Comparison of ENCODE assay signal across 14 cellular contexts in genomic region chr7:151378011-151378410, GRCh38. TPM values are rescaled to one million over a fixed set of nuclear protein-coding genes. Genes with fewer than 3 reads are reported as not detected.
DNase-seq lines count a peak whose midpoint lies in the region; ATAC-seq, FAIRE-seq and TF ChIP-seq lines count a peak whose summit lies in the region.
"Had no signal": no experiment of that assay in that cellular context is flagged by ENCODE, and none has a peak within 500 bp of the region (broad histone marks: within the 10 kb centered on the region; RNA-seq: fewer than 3 reads in every experiment).

No MANE protein-coding gene starts in this region.

- no peaks in the 10 kb centered on the region for H3K79me2 ChIP-seq in PC-9 (ENCODE audit: low read depth)

- H3K27me3 ChIP-seq in PC-9 (ENCODE audit: insufficient read depth, low read depth) = no peaks in the 10 kb centered on the region
- peaks cover 0 to 22% (median 16%) of the 10 kb centered on the region in 7 donors for H3K27me3 ChIP-seq in spleen (replicated peaks in 1 of 7)

- no peak for TF ChIP-seq CTCF in PC-9 (conservative IDR thresholded peaks at IDR 0.05)
- no peak for TF ChIP-seq CTCF in spleen (IDR thresholded peaks at IDR 0.05 in 8 of 11, conservative IDR thresholded peaks at IDR 0.05 in 3 of 11)

- BruUV-seq in PC-9 (replicated peaks; lab: Mats Ljungman, UMichigan) = TSS peak; percentile 17

- H3K36me3 ChIP-seq in PC-9 (ENCODE audit: low read depth) = no peaks in the 10 kb centered on the region; the same call in 1 of the 2 replicates
- H3K36me3 ChIP-seq in spleen = peaks cover 2 to 75% (median 55%) of the 10 kb centered on the region in 6 donors

- H3F3A ChIP-seq in PC-9 (ENCODE audit: insufficient read depth, low read depth) = peaks cover 5% of the 10 kb centered on the region; the same call in 1 of the 2 replicates

- H4K20me1 ChIP-seq in PC-9 (ENCODE audit: insufficient read depth) = peaks cover 4% of the 10 kb centered on the region; the same call in 1 of the 2 replicates

- POLR2A ChIA-PET in PC-9 (lab: Charles Lee; ENCODE audit: unreplicated experiment) = no interaction called here

- CTCF ChIA-PET in PC-9 (lab: Charles Lee) = no interaction called here

- H3K9me3 ChIP-seq in PC-9 (ENCODE audit: insufficient read depth, low read depth) (no peaks in the 10 kb centered on the region), spleen (no peaks in the 10 kb centered on the region)

- H3K4me1 ChIP-seq in PC-9 (replicated peaks; ENCODE audit: insufficient read depth) (no peaks in the 10 kb centered on the region), spleen (peaks cover 9 to 46% (median 34%) of the 10 kb centered on the region in 6 donors)

- H2AFZ ChIP-seq in PC-9 = no peak overlapping the region
- H2AFZ ChIP-seq: GM23338 had no signal

- no peak overlapping the region for H3K4me2 ChIP-seq in PC-9
- H3K4me2 ChIP-seq: GM23338 had no signal

- 85 to 96% (median 94%) methylated on average over 9 of the region's 9 CpGs for WGBS in spleen, 5 donors

- no peak for FAIRE-seq in GM12891 (lab: Jason Lieb, UNC)
- FAIRE-seq: G401.6 had no signal

- H3K4me3 ChIP-seq in PC-9 (no peak overlapping the region), spleen (no peak overlapping the region)
- H3K4me3 ChIP-seq: GM23338 had no signal

- intact Hi-C loops in PC-9 (cut with micrococcal nuclease; ENCODE audit: unreplicated experiment) (no loop called here), spleen (cut with DNase I; ENCODE audit: low total_unique reads) (no loop called here)

- peak; percentile 5 for DNase-seq in GM12891 (ENCODE audit: insufficient read length, low spot score)
- no peak for DNase-seq in PC-9
- peak; percentile 8 for DNase-seq in epidermal melanocyte (ENCODE audit: insufficient read length, low spot score)
- peak; percentile 52 for DNase-seq in spleen
- no peak for DNase-seq in cerebellum (ENCODE audit: low spot score)
- DNase-seq: NCI-H1105 treated with DMSO at 0.1 percent for 48 hours, NCI-H774, SIG-M5 had no signal

- no peaks in the 10 kb centered on the region for H3K9me2 ChIP-seq in PC-9 (ENCODE audit: insufficient read depth)

- TF ChIP-seq POLR2A in GM12891 (IDR thresholded peaks at IDR 0.05; ENCODE audit: low read depth, low read length) (no peak), spleen (IDR thresholded peaks at IDR 0.05) (no peak)

- H3K27ac ChIP-seq in PC-9 = no peak overlapping the region
- H3K27ac ChIP-seq in spleen = no peak overlapping the region
- H3K27ac ChIP-seq: HL-60 had no signal

- no peak for ATAC-seq in GM18511 (IDR thresholded peaks at IDR 0.05; ENCODE audit: unreplicated experiment)
- ATAC-seq in HG02973 (IDR thresholded peaks at IDR 0.05; ENCODE audit: unreplicated experiment) = no peak
- ATAC-seq: GM23338 had no signal

TF ChIP-seq in GM12891, 5 proteins besides CTCF, POLR2A, EP300 and RAD21:
- TF ChIP-seq TAF1 (IDR thresholded peaks at IDR 0.05; ENCODE audit: low read depth, low read length) (no peak), SPI1 (IDR thresholded peaks at IDR 0.05; ENCODE audit: low read depth, low read length) (no peak), PAX5 (IDR thresholded peaks at IDR 0.05; ENCODE audit: insufficient read depth, low read length, severe bottlenecking) (no peak), POLR2AphosphoS5 (IDR thresholded peaks at IDR 0.05; ENCODE audit: low read depth, low read length) (no peak), POU2F2 (IDR thresholded peaks at IDR 0.05; ENCODE audit: low read depth, low read length) (no peak)
TF ChIP-seq in GM12891: peak in this region for 0.

RNA-seq across cellular contexts. Expression of gene WDR86, which starts 31.8 kb away (rescaled TPM):
- polyA plus RNA-seq in GM12891 (2012; ENCODE audit: low read depth, missing spikeins) = 0.23 TPM
- total RNA-seq in PC-9 (2021) (7.7 and 12.4 TPM in 2 replicates), spleen (10 to 100 TPM; 15.4 to 71.9 (median 58.1) TPM), cerebellum (33.8 TPM)
- polyA plus RNA-seq in spleen = 10 to 100 TPM in 1 of 3 donors, 1 to 10 TPM in 2; 2.8 to 29.5 (median 8.6) TPM
- total RNA-seq: NCI-H460 had no signal

RNA-seq across cellular contexts. Expression of gene NUB1, which starts 36.4 kb away (rescaled TPM):
- 40.5 TPM for polyA plus RNA-seq in GM12891 (2012; ENCODE audit: low read depth, missing spikeins)
- total RNA-seq in PC-9 (2021) (63.8 and 80.6 TPM in 2 replicates), spleen (10 to 100 TPM; 60.2 to 80.9 (median 70.2) TPM), cerebellum (29.6 TPM)
- 10 to 100 TPM; 25.2 to 48.2 (median 26.1) TPM for polyA plus RNA-seq in spleen

Comparison
In these comparisons a context has a peak if more than half of its experiments do, and no peak if none do; other contexts are left out.
1. DNase-seq: peak in GM12891 (single experiment), epidermal melanocyte (single experiment) and spleen (single experiment); none in PC-9 (0 of 2) and cerebellum (single experiment).